ENCODE assay signal across 11 cellular contexts in genomic region chr19:6234527-6234926, GRCh38. TPM values are rescaled to one million over a fixed set of nuclear protein-coding genes. Genes with fewer than 3 reads are reported as not detected.
DNase-seq lines count a peak whose midpoint lies in the region; ATAC-seq, FAIRE-seq and TF ChIP-seq lines count a peak whose summit lies in the region.
"Had no signal": no experiment of that assay in that cellular context is flagged by ENCODE, and none has a peak within 500 bp of the region (broad histone marks: within the 10 kb centered on the region; RNA-seq: fewer than 3 reads in every experiment).

No MANE protein-coding gene starts in this region.

- H3K9me3 ChIP-seq in SK-N-SH, result no peaks in the 10 kb centered on the region
- H3K9me3 ChIP-seq in right atrium auricular region, result no peaks in the 10 kb centered on the region
- H3K9me3 ChIP-seq in skeletal muscle satellite cell (replicated peaks; ENCODE audit: low read length), result no peaks in the 10 kb centered on the region
- no peaks in the 10 kb centered on the region for H3K9me3 ChIP-seq in small intestine (ENCODE audit: control insufficient read depth, low read depth)

- H3K27ac ChIP-seq in C4-2B (peak overlapping the region; percentile 26), SK-N-SH (ENCODE audit: low read depth in 2 of 2, low read length in 1 of 2) (peak overlapping the region in 1 of 2 experiments; percentile 81; a peak in 2 of 4 replicates), right atrium auricular region (peak overlapping the region; percentile 70 to 76), small intestine (ENCODE audit: low read depth in 1 of 2, low read length in 1 of 2) (peak overlapping the region in 1 of 2 donors; percentile 24)
- H3K27ac ChIP-seq: epithelial cell of prostate had no signal

- H4K20me1 ChIP-seq in SK-N-SH (ENCODE audit: insufficient read depth), result peaks cover 85% of the 10 kb centered on the region

- CTCF ChIA-PET in SK-N-SH (lab: Yijun Ruan, JAX), result interaction anchor here (2.2 to 2.6 kb wide), 2 partner anchors 16 to 37 kb away, joined by 13 to 17 read pairs; no protein-coding TSS in a partner anchor

- H3K79me2 ChIP-seq in SK-N-SH (ENCODE audit: insufficient read depth), result peaks cover 76% of the 10 kb centered on the region

- H2AFZ ChIP-seq in SK-N-SH (ENCODE audit: low read depth), result no peak overlapping the region

- no peak for ATAC-seq in stimulated activated naive CD8-positive, alpha-beta T cell treated with anti-CD3 and anti-CD28 coated beads, Interleukin-15, Interleukin-2, amounts not matched to agents 100 U/mL and 50 U/mL, for 24 hours
- ATAC-seq in activated T-cell treated with anti-CD3 and anti-CD28 coated beads, Interleukin-2, amount 50 U/mL, for 4 hours, result no peak

- H3K4me3 Mint-ChIP-seq in activated T-cell treated with anti-CD3 and anti-CD28 coated beads, Interleukin-2, amount 50 U/mL, for 4 hours, result no peak overlapping the region
- H3K4me3 Mint-ChIP-seq: activated naive CD4-positive, alpha-beta T cell treated with anti-CD3 and anti-CD28 coated beads for 36 hours had no signal

- H3F3A ChIP-seq in SK-N-SH (replicated peaks; ENCODE audit: insufficient read depth), result no peaks in the 10 kb centered on the region

- POLR2A ChIA-PET in SK-N-SH (lab: Yijun Ruan, JAX), result no interaction called here

- no peaks in the 10 kb centered on the region for H3K27me3 ChIP-seq in SK-N-SH (ENCODE audit: insufficient read depth)
- H3K27me3 ChIP-seq in right atrium auricular region, result no peaks in the 10 kb centered on the region
- H3K27me3 ChIP-seq in skeletal muscle satellite cell (ENCODE audit: control insufficient read depth, insufficient read depth, low read length), result no peaks in the 10 kb centered on the region
- H3K27me3 ChIP-seq in small intestine (ENCODE audit: control insufficient read depth in 2 of 2, insufficient read depth in 2 of 2, low read length in 2 of 2), result no peaks in the 10 kb centered on the region

- H3K27me3 Mint-ChIP-seq in activated T-cell treated with anti-CD3 and anti-CD28 coated beads, Interleukin-2, amount 50 U/mL, for 4 hours (ENCODE audit: low read depth), result no peaks in the 10 kb centered on the region

- H3K4me1 Mint-ChIP-seq in activated T-cell treated with anti-CD3 and anti-CD28 coated beads, Interleukin-2, amount 50 U/mL, for 4 hours (ENCODE audit: low read depth), result peaks cover 34% of the 10 kb centered on the region

- FAIRE-seq in small intestine (lab: Jason Lieb, UNC), result no peak

- H3K4me2 ChIP-seq in SK-N-SH, result no peak overlapping the region
- peak overlapping the region; percentile 80 for H3K4me2 ChIP-seq in skeletal muscle satellite cell (ENCODE audit: low read length)

- H3K4me3 ChIP-seq in SK-N-SH (ENCODE audit: low read depth in 2 of 2, low read length in 1 of 2) (no peak overlapping the region), right atrium auricular region (no peak overlapping the region), skeletal muscle satellite cell (ENCODE audit: low read length) (no peak overlapping the region), small intestine (ENCODE audit: low read depth in 1 of 2, low read length in 2 of 2) (no peak overlapping the region)

- DNase-seq in SK-N-SH (peak; percentile 31), right atrium auricular region (ENCODE audit: low spot score) (no peak), small intestine (no peak), CD1c-positive myeloid dendritic cell (ENCODE audit: extremely low spot score) (no peak)
- DNase-seq in stimulated activated naive CD8-positive, alpha-beta T cell treated with anti-CD3 and anti-CD28 coated beads, Interleukin-15, Interleukin-2, amounts not matched to agents 100 U/mL and 50 U/mL, for 24 hours, result no peak
- DNase-seq in activated T-cell treated with anti-CD3 and anti-CD28 coated beads, Interleukin-2, amount 50 U/mL, for 4 hours, result no peak
- DNase-seq: activated naive CD4-positive, alpha-beta T cell treated with anti-CD3 and anti-CD28 coated beads for 36 hours; central memory CD4-positive, alpha-beta T cell had no signal

- H3K36me3 Mint-ChIP-seq in activated T-cell treated with anti-CD3 and anti-CD28 coated beads, Interleukin-2, amount 50 U/mL, for 4 hours (ENCODE audit: insufficient read depth), result peaks cover 7% of the 10 kb centered on the region

- H3K9me2 ChIP-seq in SK-N-SH, result no peaks in the 10 kb centered on the region

- TF ChIP-seq RAD21 in SK-N-SH (IDR thresholded peaks at IDR 0.05; ENCODE audit: low read length), result no peak

- TF ChIP-seq CTCF in C4-2B (conservative IDR thresholded peaks at IDR 0.05), result no peak
- TF ChIP-seq CTCF in SK-N-SH (IDR thresholded peaks at IDR 0.05), result no peak
- TF ChIP-seq CTCF in right atrium auricular region (IDR thresholded peaks at IDR 0.05), result no peak

- peaks cover 10 to 59% of the 10 kb centered on the region in 2 experiments; a peak in 2 of 4 replicates for H3K4me1 ChIP-seq in SK-N-SH (ENCODE audit: control insufficient read depth in 1 of 2, insufficient read depth in 2 of 2, low read depth in 1 of 2, low read length in 1 of 2)
- peaks cover 4 to 80% of the 10 kb centered on the region in 2 donors for H3K4me1 ChIP-seq in right atrium auricular region
- H3K4me1 ChIP-seq in skeletal muscle satellite cell (ENCODE audit: control insufficient read depth, insufficient read depth, low read length), result peaks cover 71% of the 10 kb centered on the region
- peaks cover 2 to 8% of the 10 kb centered on the region in 2 donors for H3K4me1 ChIP-seq in small intestine (ENCODE audit: control insufficient read depth in 2 of 2, insufficient read depth in 1 of 2, low read depth in 1 of 2, low read length in 1 of 2)

- WGBS in SK-N-SH (ENCODE audit: low lambda C conversion rate), result 86% methylated on average over 3 of the region's 8 CpGs
- WGBS in small intestine, 3 donors, result 74 to 87% (median 81%) methylated on average over 8 of the region's 8 CpGs

- no peaks in the 10 kb centered on the region for H3K9me3 Mint-ChIP-seq in activated T-cell treated with anti-CD3 and anti-CD28 coated beads, Interleukin-2, amount 50 U/mL, for 4 hours
- H3K9me3 Mint-ChIP-seq: activated naive CD4-positive, alpha-beta T cell treated with anti-CD3 and anti-CD28 coated beads for 36 hours had no signal

- H3K36me3 ChIP-seq in SK-N-SH (replicated peaks in 1 of 2; ENCODE audit: control insufficient read depth in 1 of 2, insufficient read depth in 2 of 2, low read length in 1 of 2), result peaks cover 0 to 3% of the 10 kb centered on the region in 2 experiments
- peaks cover 10% of the 10 kb centered on the region for H3K36me3 ChIP-seq in right atrium auricular region
- peaks cover 20% of the 10 kb centered on the region for H3K36me3 ChIP-seq in skeletal muscle satellite cell (ENCODE audit: insufficient read depth, low read length)
- H3K36me3 ChIP-seq in small intestine (ENCODE audit: control insufficient read depth in 2 of 2, insufficient read depth in 2 of 2, low read length in 2 of 2), result no peaks in the 10 kb centered on the region

- TF ChIP-seq EP300 in SK-N-SH (IDR thresholded peaks at IDR 0.05; ENCODE audit: borderline replicate concordance in 1 of 2, low read depth in 1 of 2, low read length in 1 of 2), result no peak

- H3K9ac ChIP-seq in SK-N-SH (no peak overlapping the region), skeletal muscle satellite cell (ENCODE audit: low read depth, low read length) (peak overlapping the region; percentile 22)

TF ChIP-seq in SK-N-SH, 30 proteins besides CTCF, POLR2A, EP300 and RAD21:
- no peak for TF ChIP-seq USF1 (IDR thresholded peaks at IDR 0.05; ENCODE audit: borderline replicate concordance, low read depth)
TF ChIP-seq in SK-N-SH: peak in this region for 0.

RNA-seq across cellular contexts. Expression of gene MLLT1, which starts 45.2 kb away (rescaled TPM):
- 12.7 and 19.0 TPM in 2 replicates for polyA plus RNA-seq in SK-N-SH (2012; rRNA removed)
- 7.9 and 13.5 TPM in 2 replicates for polyA plus RNA-seq in SK-N-SH (2012; cell fraction: cytosol; rRNA removed)
- 31.0 and 38.9 TPM in 2 replicates for polyA plus RNA-seq in SK-N-SH (2012; cell fraction: nucleus; rRNA removed)
- total RNA-seq in right atrium auricular region, result 10 to 100 TPM; 21.2 to 36.9 TPM
- 10.9 and 12.2 TPM in 2 replicates for total RNA-seq in skeletal muscle satellite cell (2012; rRNA removed)
- 10 to 100 TPM; 15.1 to 24.5 (median 19.2) TPM for polyA plus RNA-seq in small intestine
- total RNA-seq in activated T-cell treated with anti-CD3 and anti-CD28 coated beads, Interleukin-2, amount 50 U/mL, for 4 hours, result 100 to 1,000 TPM; 105 to 118 (median 109) TPM
